In the genomic region with DNA sequence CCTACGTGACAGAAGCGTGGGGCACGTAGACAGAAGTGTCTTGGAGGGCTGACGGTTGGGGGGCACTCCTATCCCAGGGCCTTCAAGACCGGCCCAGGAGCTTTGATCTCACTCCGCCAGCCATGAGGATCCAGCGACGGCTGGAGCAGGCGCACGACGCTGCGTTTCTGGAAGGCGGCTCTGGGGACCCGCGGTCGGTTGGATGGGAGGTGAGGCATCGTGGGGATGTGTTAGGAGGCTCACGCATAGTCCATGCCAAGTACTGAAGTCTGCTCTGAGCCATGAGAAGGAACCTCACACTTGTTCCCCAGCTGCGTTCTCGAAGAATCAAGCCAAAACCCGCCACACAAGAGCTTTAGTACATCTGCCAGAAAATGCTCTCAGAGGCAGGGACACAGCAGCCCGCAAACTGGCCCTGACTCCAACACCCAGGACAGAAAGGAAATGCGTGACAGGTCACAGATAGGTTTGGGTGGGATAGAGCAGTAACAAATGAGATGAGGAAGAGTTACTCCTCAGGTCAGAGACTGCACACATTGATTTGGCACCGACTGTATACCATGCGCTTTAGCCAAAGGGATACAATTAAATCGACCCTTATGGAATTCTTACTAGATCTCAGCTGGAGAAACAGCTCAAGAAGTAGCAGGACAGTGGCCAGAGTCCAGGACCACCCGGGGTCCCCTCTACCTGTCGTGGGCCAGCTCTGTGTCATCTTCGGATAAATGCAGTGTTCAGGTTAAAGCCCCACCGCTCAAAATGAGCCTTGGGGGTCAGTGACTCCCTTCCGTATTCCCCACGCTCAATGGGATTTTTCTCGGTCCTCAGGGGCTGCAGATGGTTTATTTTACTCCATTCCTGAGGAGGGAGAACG, we compare ENCODE assay signal across 7 cellular contexts. TPM values are rescaled to one million over a fixed set of nuclear protein-coding genes. Genes with fewer than 3 reads are reported as not detected.
"Had no signal": no experiment of that assay in that cellular context is flagged by ENCODE, and none has a peak within 500 bp of the region (broad histone marks: within the 10 kb centered on the region; RNA-seq: fewer than 3 reads in every experiment).

No MANE protein-coding gene starts in this region.

- H2AFZ ChIP-seq: neural progenitor cell, parathyroid adenoma had no signal

- H3K27me3 ChIP-seq: ascending aorta, breast epithelium had no signal

- H3K36me3 ChIP-seq: ascending aorta, breast epithelium, heart right ventricle, neural progenitor cell had no signal

- H3K4me3 ChIP-seq: ascending aorta, breast epithelium, heart right ventricle, neural progenitor cell had no signal

- H3K4me2 ChIP-seq: neural progenitor cell had no signal

- H3K27ac ChIP-seq: ascending aorta, breast epithelium, foreskin keratinocyte, heart right ventricle, neural progenitor cell, parathyroid adenoma had no signal

- H3K4me1 ChIP-seq: breast epithelium, foreskin keratinocyte, neural progenitor cell, parathyroid adenoma had no signal

- H3K9me3 ChIP-seq: ascending aorta, breast epithelium, heart right ventricle had no signal

- H3K79me2 ChIP-seq: parathyroid adenoma had no signal

- H3K9ac ChIP-seq: neural progenitor cell, parathyroid adenoma had no signal

RNA-seq across cellular contexts. Expression of gene GSG1L, which starts 6.6 kb away (rescaled TPM):
- total RNA-seq: activated naive CD4-positive, alpha-beta T cell treated with anti-CD3 and anti-CD28 coated beads for 36 hours; ascending aorta; breast epithelium; foreskin keratinocyte had no signal
- polyA plus RNA-seq: foreskin keratinocyte, heart right ventricle had no signal
